9 cellular contexts compared by ENCODE assay signal in genomic region chr10:86178401-86179142, GRCh38.
DNase-seq lines count a peak whose midpoint lies in the region; ATAC-seq, FAIRE-seq and TF ChIP-seq lines count a peak whose summit lies in the region.
"Had no signal": no experiment of that assay in that cellular context is flagged by ENCODE, and none has a peak within 500 bp of the region (broad histone marks: within the 10 kb centered on the region; RNA-seq: fewer than 3 reads in every experiment).

No MANE protein-coding gene starts in this region.

- no peak overlapping the region for H3K27ac ChIP-seq in VCaP

- ATAC-seq in HG02759 (IDR thresholded peaks at IDR 0.05; ENCODE audit: unreplicated experiment) (peak; percentile 69), HG03108 (IDR thresholded peaks at IDR 0.05; ENCODE audit: unreplicated experiment) (no peak), HG02973 (IDR thresholded peaks at IDR 0.05; ENCODE audit: unreplicated experiment) (no peak), HG02763 (IDR thresholded peaks at IDR 0.05; ENCODE audit: unreplicated experiment) (no peak), HG03457 (IDR thresholded peaks at IDR 0.05; ENCODE audit: unreplicated experiment) (no peak)
- ATAC-seq: activated CD8-positive, alpha-beta memory T cell treated with anti-CD3 and anti-CD28 coated beads, Interleukin-2, amount 10 ng/mL, durations not matched to agents 7 days and 5 days had no signal

- TF ChIP-seq CTCF in D721Med (IDR thresholded peaks at IDR 0.05; ENCODE audit: insufficient read depth, missing control alignments) = peak; percentile 43
- peak; percentile 68 for TF ChIP-seq CTCF in VCaP (conservative IDR thresholded peaks at IDR 0.05)

- FAIRE-seq in D721Med (lab: Jason Lieb, UNC) = no peak

- DNase-seq in D721Med (ENCODE audit: insufficient read length, low spot score) = no peak
- peak; percentile 85 for DNase-seq in mesenteric fat pad (ENCODE audit: low spot score)
- DNase-seq: activated CD8-positive, alpha-beta memory T cell treated with anti-CD3 and anti-CD28 coated beads, Interleukin-2, amount 10 ng/mL, durations not matched to agents 7 days and 5 days had no signal
